14 cellular contexts compared by ENCODE assay signal in genomic region chr5:155460501-155460931, GRCh38.
"Had no signal": no experiment of that assay in that cellular context is flagged by ENCODE, and none has a peak within 500 bp of the region (broad histone marks: within the 10 kb centered on the region; RNA-seq: fewer than 3 reads in every experiment).

No MANE protein-coding gene starts in this region.

- H3K4me3 ChIP-seq: breast epithelium, lower lobe of right lung, sigmoid colon, spleen, stomach, testis, upper lobe of left lung had no signal

- ATAC-seq: lower lobe of right lung had no signal

- H3K27ac ChIP-seq: breast epithelium, lower lobe of right lung, sigmoid colon, spleen, stomach, testis, upper lobe of left lung had no signal

- H3K36me3 ChIP-seq: breast epithelium, lower lobe of right lung, sigmoid colon, spleen, stomach, upper lobe of left lung had no signal

- DNase-seq: activated CD4-positive, alpha-beta T cell treated with anti-CD3 and anti-CD28 coated beads, Interleukin-2, amount 50 U/mL, for 1 hour; activated CD8-positive, alpha-beta memory T cell treated with anti-CD3 and anti-CD28 coated beads for 24 hours; aorta; effector memory CD4-positive, alpha-beta T cell; foreskin melanocyte; head of caudate nucleus; immature natural killer cell; lower lobe of right lung; sigmoid colon; spleen; stomach; testis; upper lobe of left lung had no signal

- H3K27me3 ChIP-seq: breast epithelium, sigmoid colon, spleen, stomach, testis, upper lobe of left lung had no signal

- H3K4me1 ChIP-seq: breast epithelium, lower lobe of right lung, sigmoid colon, spleen, stomach, testis, upper lobe of left lung had no signal

- H3K9me3 ChIP-seq: breast epithelium, lower lobe of right lung, stomach, testis, upper lobe of left lung had no signal
